Comparison of ENCODE assay signal across 8 cellular contexts in the genomic region with DNA sequence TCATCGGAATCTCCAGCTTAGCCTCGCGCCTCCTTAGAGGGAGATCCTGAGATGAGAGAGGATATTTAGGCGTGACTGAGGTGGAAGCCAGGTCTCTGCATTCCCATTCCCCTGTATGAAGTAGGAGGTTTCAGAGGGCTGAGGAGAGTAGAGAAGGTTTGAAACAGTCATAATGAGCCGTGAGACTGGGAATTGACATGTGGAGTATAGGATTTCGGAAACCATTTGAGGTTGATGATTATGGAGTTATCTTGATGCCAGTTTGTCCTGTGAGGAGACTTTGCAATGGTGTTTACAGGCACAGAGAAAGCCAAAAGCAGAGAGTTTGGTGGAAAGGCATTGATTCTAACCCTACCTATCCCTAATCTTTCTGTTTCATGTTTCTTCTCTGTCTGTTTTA. TPM values are rescaled to one million over a fixed set of nuclear protein-coding genes. Genes with fewer than 3 reads are reported as not detected.
DNase-seq lines count a peak whose midpoint lies in the region; ATAC-seq and TF ChIP-seq lines count a peak whose summit lies in the region.

No MANE protein-coding gene starts in this region.

- peak overlapping the region; percentile 78 for H3K4me3 Mint-ChIP-seq in T-helper 1 cell treated with Interleukin-12 subunit alpha and Interleukin-12 subunit beta and Interleukin-4 antibody, amounts not matched to agents 30 μg/mL and 1 μg/mL, for 36 hours
- peak overlapping the region; percentile 61 for H3K4me3 Mint-ChIP-seq in activated CD8-positive, alpha-beta T cell treated with anti-CD3 and anti-CD28 coated beads for 36 hours
- peak overlapping the region; percentile 56 to 63 for H3K4me3 Mint-ChIP-seq in stimulated activated naive CD8-positive, alpha-beta T cell treated with anti-CD3 and anti-CD28 coated beads, Interleukin-15, amount 100 ng/mL, for 72 hours

- intact Hi-C loops in activated CD8-positive, alpha-beta T cell treated with anti-CD3 and anti-CD28 coated beads for 36 hours (cut with micrococcal nuclease) = no loop called here

- peak overlapping the region; percentile 89 for H3K4me3 ChIP-seq in iPS-20b (ENCODE audit: low read length)

- H3K36me3 ChIP-seq in iPS-20b (ENCODE audit: insufficient read depth, low read depth, low read length) = peaks cover 5% of the 10 kb centered on the region; the same call in 1 of the 2 replicates

- ATAC-seq in activated CD8-positive, alpha-beta T cell treated with anti-CD3 and anti-CD28 coated beads for 36 hours = no peak
- ATAC-seq in stimulated activated naive CD8-positive, alpha-beta T cell treated with anti-CD3 and anti-CD28 coated beads, Interleukin-15, amount 100 ng/mL, for 72 hours = no peak
- no peak for ATAC-seq in HG02981 (IDR thresholded peaks at IDR 0.05; ENCODE audit: unreplicated experiment)

- H3K9me3 ChIP-seq in iPS-20b (ENCODE audit: insufficient read depth, low read depth, low read length) = no peaks in the 10 kb centered on the region

- no peaks in the 10 kb centered on the region for H3K9me3 Mint-ChIP-seq in T-helper 1 cell treated with Interleukin-12 subunit alpha and Interleukin-12 subunit beta and Interleukin-4 antibody, amounts not matched to agents 30 μg/mL and 1 μg/mL, for 36 hours
- H3K9me3 Mint-ChIP-seq in activated CD8-positive, alpha-beta T cell treated with anti-CD3 and anti-CD28 coated beads for 36 hours = no peaks in the 10 kb centered on the region
- H3K9me3 Mint-ChIP-seq in stimulated activated naive CD8-positive, alpha-beta T cell treated with anti-CD3 and anti-CD28 coated beads, Interleukin-15, amount 100 ng/mL, for 72 hours = no peaks in the 10 kb centered on the region

- no peak for TF ChIP-seq CTCF in activated CD8-positive, alpha-beta T cell treated with anti-CD3 and anti-CD28 coated beads for 36 hours (IDR thresholded peaks at IDR 0.05)
- TF ChIP-seq CTCF in GM10266 (IDR thresholded peaks at IDR 0.05; ENCODE audit: control insufficient read depth, insufficient read depth, low read depth, missing control alignments) = no peak

- POLR2A ChIA-PET in activated CD8-positive, alpha-beta T cell treated with anti-CD3 and anti-CD28 coated beads for 36 hours (lab: Charles Lee) = no interaction called here

- peaks cover 38% of the 10 kb centered on the region for H3K4me1 Mint-ChIP-seq in T-helper 1 cell treated with Interleukin-12 subunit alpha and Interleukin-12 subunit beta and Interleukin-4 antibody, amounts not matched to agents 30 μg/mL and 1 μg/mL, for 36 hours (ENCODE audit: low read depth)
- H3K4me1 Mint-ChIP-seq in activated CD8-positive, alpha-beta T cell treated with anti-CD3 and anti-CD28 coated beads for 36 hours (ENCODE audit: low read depth) = peaks cover 42% of the 10 kb centered on the region
- peaks cover 36% of the 10 kb centered on the region for H3K4me1 Mint-ChIP-seq in stimulated activated naive CD8-positive, alpha-beta T cell treated with anti-CD3 and anti-CD28 coated beads, Interleukin-15, amount 100 ng/mL, for 72 hours

- H3K27ac Mint-ChIP-seq in T-helper 1 cell treated with Interleukin-12 subunit alpha and Interleukin-12 subunit beta and Interleukin-4 antibody, amounts not matched to agents 30 μg/mL and 1 μg/mL, for 36 hours = no peak overlapping the region
- no peak overlapping the region for H3K27ac Mint-ChIP-seq in activated CD8-positive, alpha-beta T cell treated with anti-CD3 and anti-CD28 coated beads for 36 hours
- no peak overlapping the region for H3K27ac Mint-ChIP-seq in stimulated activated naive CD8-positive, alpha-beta T cell treated with anti-CD3 and anti-CD28 coated beads, Interleukin-15, amount 100 ng/mL, for 72 hours

- H3K27ac ChIP-seq in iPS-20b (ENCODE audit: low read length) = no peak overlapping the region

- peaks cover 13% of the 10 kb centered on the region for H3K36me3 Mint-ChIP-seq in T-helper 1 cell treated with Interleukin-12 subunit alpha and Interleukin-12 subunit beta and Interleukin-4 antibody, amounts not matched to agents 30 μg/mL and 1 μg/mL, for 36 hours (ENCODE audit: low read depth)
- no peaks in the 10 kb centered on the region for H3K36me3 Mint-ChIP-seq in activated CD8-positive, alpha-beta T cell treated with anti-CD3 and anti-CD28 coated beads for 36 hours (ENCODE audit: low read depth)

- no peak for DNase-seq in T-helper 1 cell
- DNase-seq in activated CD8-positive, alpha-beta T cell treated with anti-CD3 and anti-CD28 coated beads for 36 hours = no peak
- no peak for DNase-seq in stimulated activated naive CD8-positive, alpha-beta T cell treated with anti-CD3 and anti-CD28 coated beads, Interleukin-15, amount 100 ng/mL, for 72 hours
- no peak for DNase-seq in NCI-H82 treated with DMSO at 0.1 percent for 48 hours (lab: John Stamatoyannopoulos, UW; ENCODE audit: unreplicated experiment)
- DNase-seq in GM10266 (ENCODE audit: extremely low spot score) = no peak

- CTCF ChIA-PET in activated CD8-positive, alpha-beta T cell treated with anti-CD3 and anti-CD28 coated beads for 36 hours (lab: Charles Lee) = no interaction called here

- H3K9ac ChIP-seq in iPS-20b (ENCODE audit: low read depth, low read length) = peak overlapping the region; percentile 73; the same call in 1 of the 2 replicates

- H3K4me1 ChIP-seq in iPS-20b (ENCODE audit: insufficient read depth, low read length) = no peaks in the 10 kb centered on the region; the same call in 1 of the 2 replicates

- H3K27me3 Mint-ChIP-seq in T-helper 1 cell treated with Interleukin-12 subunit alpha and Interleukin-12 subunit beta and Interleukin-4 antibody, amounts not matched to agents 30 μg/mL and 1 μg/mL, for 36 hours (ENCODE audit: low read depth) = no peaks in the 10 kb centered on the region
- H3K27me3 Mint-ChIP-seq in activated CD8-positive, alpha-beta T cell treated with anti-CD3 and anti-CD28 coated beads for 36 hours = peaks cover 3% of the 10 kb centered on the region
- H3K27me3 Mint-ChIP-seq in stimulated activated naive CD8-positive, alpha-beta T cell treated with anti-CD3 and anti-CD28 coated beads, Interleukin-15, amount 100 ng/mL, for 72 hours = peaks cover 24% of the 10 kb centered on the region

- H3K27me3 ChIP-seq in iPS-20b (ENCODE audit: insufficient read depth, low read length) = peaks cover 18% of the 10 kb centered on the region; the same call in 1 of the 2 replicates

RNA-seq across cellular contexts. Expression of a gene that starts 2.0 kb away (rescaled TPM):
- total RNA-seq in activated CD8-positive, alpha-beta T cell treated with anti-CD3 and anti-CD28 coated beads for 36 hours = 1 to 10 TPM; 2.5 to 2.8 TPM

RNA-seq across cellular contexts. Expression of a gene that starts 30.4 kb away (rescaled TPM):
- total RNA-seq in activated CD8-positive, alpha-beta T cell treated with anti-CD3 and anti-CD28 coated beads for 36 hours = 1 to 10 TPM; 1.7 to 2.0 TPM
